28 cellular contexts compared by ENCODE assay signal in genomic region chrX:140756948-140757347, GRCh38.
"Had no signal": no experiment of that assay in that cellular context is flagged by ENCODE, and none has a peak within 500 bp of the region (broad histone marks: within the 10 kb centered on the region; RNA-seq: fewer than 3 reads in every experiment).

No MANE protein-coding gene starts in this region.

- H3K9ac ChIP-seq: parathyroid adenoma had no signal

- DNase-seq: nephron progenitor cell; posterior cingulate gyrus; psoas muscle; right cardiac atrium; right lobe of liver; sigmoid colon; small intestine; stimulated activated CD4-positive, alpha-beta T cell treated with anti-CD3 and anti-CD28 coated beads, Interleukin-15, amount 100 ng/mL, for 24 hours; stimulated activated CD4-positive, alpha-beta T cell treated with anti-CD3 and anti-CD28 coated beads, Interleukin-2, amount 100 ng/mL, for 24 hours; stimulated activated CD4-positive, alpha-beta T cell treated with anti-CD3 and anti-CD28 coated beads, Interleukin-2, amount 100 ng/mL, for 48 hours; stimulated activated CD4-positive, alpha-beta T cell treated with anti-CD3 and anti-CD28 coated beads, Interleukin-4, amount 100 ng/mL, for 24 hours; stimulated activated naive B cell treated with anti-CD40 and anti-IgM and Interleukin-4, amounts not matched to agents 10 μg/mL and 1 μg/mL and 100 μg/mL, for 72 hours; stimulated activated naive CD4-positive, alpha-beta T cell treated with Interleukin-2 at 50 U/mL for 16 hours; stomach; thyroid gland; trophoblast cell; upper lobe of left lung had no signal

- H3K4me1 Mint-ChIP-seq: stimulated activated effector memory CD8-positive, alpha-beta T cell treated with anti-CD3 and anti-CD28 coated beads, Interleukin-12 subunit alpha, Interleukin-12 subunit beta, amount 100 ng/mL, for 72 hours; stimulated activated naive B cell treated with anti-CD40 and anti-IgM and Interleukin-4, amounts not matched to agents 10 μg/mL and 1 μg/mL and 100 μg/mL, for 72 hours had no signal

- H3K27ac Mint-ChIP-seq: natural killer cell treated with Interleukin-12 subunit alpha and Interleukin-12 subunit beta and Interleukin-15 and Interleukin-18, amount 100 ng/mL, for 72 hours; nephron progenitor cell; progenitor cell of endocrine pancreas; stimulated activated effector memory CD8-positive, alpha-beta T cell treated with anti-CD3 and anti-CD28 coated beads, Interleukin-12 subunit alpha, Interleukin-12 subunit beta, amount 100 ng/mL, for 72 hours; stimulated activated naive B cell treated with anti-CD40 and anti-IgM and Interleukin-4, amounts not matched to agents 10 μg/mL and 1 μg/mL and 100 μg/mL, for 72 hours; stimulated activated naive CD8-positive, alpha-beta T cell treated with anti-CD3 and anti-CD28 coated beads, Interleukin-15, Interleukin-2, amounts not matched to agents 100 ng/mL and 50 ng/mL, for 24 hours had no signal

- H3K9me3 ChIP-seq: neutrophil, psoas muscle, right lobe of liver, sigmoid colon, stomach, thoracic aorta, thyroid gland, tibial nerve, upper lobe of left lung, vagina had no signal

- H3K4me3 ChIP-seq: psoas muscle, right lobe of liver, sigmoid colon, stomach, thoracic aorta, thyroid gland, tibial nerve, upper lobe of left lung, vagina had no signal

- H3K27me3 ChIP-seq: neutrophil, sigmoid colon, stomach, thyroid gland, upper lobe of left lung, vagina had no signal

- H3K36me3 ChIP-seq: neutrophil, right lobe of liver, sigmoid colon, stomach, thoracic aorta, thyroid gland, tibial nerve, upper lobe of left lung, vagina had no signal

- H3K36me3 Mint-ChIP-seq: natural killer cell treated with Interleukin-12 subunit alpha and Interleukin-12 subunit beta and Interleukin-15 and Interleukin-18, amount 100 ng/mL, for 72 hours; stimulated activated effector memory CD8-positive, alpha-beta T cell treated with anti-CD3 and anti-CD28 coated beads, Interleukin-12 subunit alpha, Interleukin-12 subunit beta, amount 100 ng/mL, for 72 hours; stimulated activated naive B cell treated with anti-CD40 and anti-IgM and Interleukin-4, amounts not matched to agents 10 μg/mL and 1 μg/mL and 100 μg/mL, for 72 hours had no signal

- H3K4me3 Mint-ChIP-seq: natural killer cell treated with Interleukin-12 subunit alpha and Interleukin-12 subunit beta and Interleukin-15 and Interleukin-18, amount 100 ng/mL, for 72 hours; nephron progenitor cell; neural crest cell; stimulated activated effector memory CD8-positive, alpha-beta T cell treated with anti-CD3 and anti-CD28 coated beads, Interleukin-12 subunit alpha, Interleukin-12 subunit beta, amount 100 ng/mL, for 72 hours; stimulated activated naive B cell treated with anti-CD40 and anti-IgM and Interleukin-4, amounts not matched to agents 10 μg/mL and 1 μg/mL and 100 μg/mL, for 72 hours; stimulated activated naive CD8-positive, alpha-beta T cell treated with anti-CD3 and anti-CD28 coated beads, Interleukin-15, Interleukin-2, amounts not matched to agents 100 ng/mL and 50 ng/mL, for 24 hours had no signal

- H3K9me3 Mint-ChIP-seq: natural killer cell treated with Interleukin-12 subunit alpha and Interleukin-12 subunit beta and Interleukin-15 and Interleukin-18, amount 100 ng/mL, for 72 hours; neural crest cell; stimulated activated effector memory CD8-positive, alpha-beta T cell treated with anti-CD3 and anti-CD28 coated beads, Interleukin-12 subunit alpha, Interleukin-12 subunit beta, amount 100 ng/mL, for 72 hours; stimulated activated naive B cell treated with anti-CD40 and anti-IgM and Interleukin-4, amounts not matched to agents 10 μg/mL and 1 μg/mL and 100 μg/mL, for 72 hours; stimulated activated naive CD8-positive, alpha-beta T cell treated with anti-CD3 and anti-CD28 coated beads, Interleukin-15, Interleukin-2, amounts not matched to agents 100 ng/mL and 50 ng/mL, for 24 hours had no signal

- ATAC-seq: natural killer cell treated with Interleukin-12 subunit alpha and Interleukin-12 subunit beta and Interleukin-15 and Interleukin-18, amount 100 ng/mL, for 72 hours; psoas muscle; right cardiac atrium; right lobe of liver; stimulated activated effector memory CD8-positive, alpha-beta T cell treated with anti-CD3 and anti-CD28 coated beads, Interleukin-12 subunit alpha, Interleukin-12 subunit beta, amount 100 ng/mL, for 72 hours; stimulated activated naive B cell treated with anti-CD40 and anti-IgM and Interleukin-4, amounts not matched to agents 10 μg/mL and 1 μg/mL and 100 μg/mL, for 72 hours had no signal

- H3K4me1 ChIP-seq: parathyroid adenoma, psoas muscle, right lobe of liver, sigmoid colon, thyroid gland, tibial nerve, upper lobe of left lung, vagina had no signal

- H3K79me2 ChIP-seq: parathyroid adenoma had no signal

- H2AFZ ChIP-seq: parathyroid adenoma had no signal

- FAIRE-seq: small intestine, urothelium cell line had no signal

- H3K27ac ChIP-seq: neutrophil, parathyroid adenoma, psoas muscle, right lobe of liver, sigmoid colon, stomach, thoracic aorta, thyroid gland, tibial nerve, upper lobe of left lung, vagina had no signal
